9 cellular contexts compared by ENCODE assay signal in genomic region chr3:49813497-49814174, GRCh38. TPM values are rescaled to one million over a fixed set of nuclear protein-coding genes. Genes with fewer than 3 reads are reported as not detected.
DNase-seq lines count a peak whose midpoint lies in the region; ATAC-seq, FAIRE-seq and TF ChIP-seq lines count a peak whose summit lies in the region.
"Had no signal": no experiment of that assay in that cellular context is flagged by ENCODE, and none has a peak within 500 bp of the region (broad histone marks: within the 10 kb centered on the region; RNA-seq: fewer than 3 reads in every experiment).

A gene with protein sequence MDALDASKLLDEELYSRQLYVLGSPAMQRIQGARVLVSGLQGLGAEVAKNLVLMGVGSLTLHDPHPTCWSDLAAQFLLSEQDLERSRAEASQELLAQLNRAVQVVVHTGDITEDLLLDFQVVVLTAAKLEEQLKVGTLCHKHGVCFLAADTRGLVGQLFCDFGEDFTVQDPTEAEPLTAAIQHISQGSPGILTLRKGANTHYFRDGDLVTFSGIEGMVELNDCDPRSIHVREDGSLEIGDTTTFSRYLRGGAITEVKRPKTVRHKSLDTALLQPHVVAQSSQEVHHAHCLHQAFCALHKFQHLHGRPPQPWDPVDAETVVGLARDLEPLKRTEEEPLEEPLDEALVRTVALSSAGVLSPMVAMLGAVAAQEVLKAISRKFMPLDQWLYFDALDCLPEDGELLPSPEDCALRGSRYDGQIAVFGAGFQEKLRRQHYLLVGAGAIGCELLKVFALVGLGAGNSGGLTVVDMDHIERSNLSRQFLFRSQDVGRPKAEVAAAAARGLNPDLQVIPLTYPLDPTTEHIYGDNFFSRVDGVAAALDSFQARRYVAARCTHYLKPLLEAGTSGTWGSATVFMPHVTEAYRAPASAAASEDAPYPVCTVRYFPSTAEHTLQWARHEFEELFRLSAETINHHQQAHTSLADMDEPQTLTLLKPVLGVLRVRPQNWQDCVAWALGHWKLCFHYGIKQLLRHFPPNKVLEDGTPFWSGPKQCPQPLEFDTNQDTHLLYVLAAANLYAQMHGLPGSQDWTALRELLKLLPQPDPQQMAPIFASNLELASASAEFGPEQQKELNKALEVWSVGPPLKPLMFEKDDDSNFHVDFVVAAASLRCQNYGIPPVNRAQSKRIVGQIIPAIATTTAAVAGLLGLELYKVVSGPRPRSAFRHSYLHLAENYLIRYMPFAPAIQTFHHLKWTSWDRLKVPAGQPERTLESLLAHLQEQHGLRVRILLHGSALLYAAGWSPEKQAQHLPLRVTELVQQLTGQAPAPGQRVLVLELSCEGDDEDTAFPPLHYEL (minus strand): TSS chr3:49813953. CDS start chr3:49813787, 166 bp downstream.

- no peaks in the 10 kb centered on the region for H3K9me2 ChIP-seq in Loucy (replicated peaks; ENCODE audit: low read depth, low read length)

- intact Hi-C loops in activated T-helper 1 cell treated with anti-CD3 and anti-CD28 coated beads, Interleukin-12 subunit alpha, Interleukin-12 subunit beta, Interleukin-2, Interleukin-4 antibody, amounts not matched to agents 30 ng/mL and 10 ng/mL and 1 ng/mL, durations not matched to agents 14 hours and 24 hours and 36 hours (cut with micrococcal nuclease), result loop anchor here (1.0 kb wide), 2 partner anchors 10 to 43 kb away; partner anchors contain the start of genes INKA1 and TRAIP
- intact Hi-C loops in pancreas (cut with DNase I), result no loop called here

- H3K9ac ChIP-seq in Loucy (ENCODE audit: low read depth, low read length, poor library complexity, severe bottlenecking), result peak within 1 kb of the TSS; percentile 89

- peak; percentile 81 for ATAC-seq in GM19043 (IDR thresholded peaks at IDR 0.05; ENCODE audit: low read depth, unreplicated experiment)
- peak; percentile 80 to 98 (median 96) for ATAC-seq in pancreas
- no peak for ATAC-seq in GM18517 (IDR thresholded peaks at IDR 0.05; ENCODE audit: unreplicated experiment)
- no peak for ATAC-seq in GM18861 (IDR thresholded peaks at IDR 0.05; ENCODE audit: unreplicated experiment)
- ATAC-seq: HCT116 had no signal

- TF ChIP-seq CTCF in Loucy (conservative IDR thresholded peaks at IDR 0.05; ENCODE audit: low read length), result no peak
- no peak for TF ChIP-seq CTCF in fibroblast of the aortic adventitia (IDR thresholded peaks at IDR 0.05; ENCODE audit: insufficient read depth, low read length)
- TF ChIP-seq CTCF in pancreas (IDR thresholded peaks at IDR 0.05), result no peak

- H3K4me3 ChIP-seq in Loucy (ENCODE audit: low read length, poor library complexity, severe bottlenecking) (peak within 1 kb of the TSS; percentile 79), fibroblast of the aortic adventitia (ENCODE audit: low read depth, low read length) (peak within 1 kb of the TSS; percentile 82), pancreas (peak within 1 kb of the TSS; percentile 2 to 52 (median 22))

- H3K36me3 ChIP-seq in Loucy (ENCODE audit: insufficient read depth, low read length) (no peaks in the 10 kb centered on the region), pancreas (no peaks in the 10 kb centered on the region)

- no peaks in the 10 kb centered on the region for H3K9me3 ChIP-seq in Loucy (ENCODE audit: insufficient read depth, low read depth, low read length)
- H3K9me3 ChIP-seq in pancreas, result no peaks in the 10 kb centered on the region

- H3K36me3 Mint-ChIP-seq in activated T-helper 1 cell treated with anti-CD3 and anti-CD28 coated beads, Interleukin-12 subunit alpha, Interleukin-12 subunit beta, Interleukin-2, Interleukin-4 antibody, amounts not matched to agents 30 ng/mL and 10 ng/mL and 1 ng/mL, durations not matched to agents 14 hours and 24 hours and 36 hours (ENCODE audit: low read depth), result peaks cover 12% of the 10 kb centered on the region

- H3K4me1 ChIP-seq in Loucy (ENCODE audit: insufficient read depth, low read length, poor library complexity, severe bottlenecking), result peaks cover 61% of the 10 kb centered on the region
- peaks cover 0 to 9% (median 0%) of the 10 kb centered on the region in 3 donors for H3K4me1 ChIP-seq in pancreas

- peaks cover 31% of the 10 kb centered on the region for H3K79me2 ChIP-seq in Loucy (ENCODE audit: insufficient read depth, low read length)

- H2AFZ ChIP-seq in Loucy (ENCODE audit: low read length), result peak within 1 kb of the TSS; percentile 79

- DNase-seq in AG08395 (ENCODE audit: low spot score) (peak; percentile 85), fibroblast of the aortic adventitia (ENCODE audit: low read depth) (peak; percentile 81), pancreas (peak in 4 of 6 donors; percentile 57 to 64 (median 61))
- peak; percentile 40 for DNase-seq in activated T-helper 1 cell treated with anti-CD3 and anti-CD28 coated beads, Interleukin-12 subunit alpha, Interleukin-12 subunit beta, Interleukin-2, Interleukin-4 antibody, amounts not matched to agents 30 ng/mL and 10 ng/mL and 1 ng/mL, durations not matched to agents 14 hours and 24 hours and 36 hours (ENCODE audit: low spot score)

- no peaks in the 10 kb centered on the region for H3K9me3 Mint-ChIP-seq in activated T-helper 1 cell treated with anti-CD3 and anti-CD28 coated beads, Interleukin-12 subunit alpha, Interleukin-12 subunit beta, Interleukin-2, Interleukin-4 antibody, amounts not matched to agents 30 ng/mL and 10 ng/mL and 1 ng/mL, durations not matched to agents 14 hours and 24 hours and 36 hours

- peak; percentile 5 for FAIRE-seq in pancreas (lab: Jason Lieb, UNC)

- H3K27me3 ChIP-seq in Loucy (ENCODE audit: insufficient read depth, low read length, poor library complexity, severe bottlenecking) (no peaks in the 10 kb centered on the region), pancreas (no peaks in the 10 kb centered on the region)

- H3K27ac ChIP-seq in pancreas, result peak within 1 kb of the TSS; percentile 5 to 76 (median 64)

- peak within 1 kb of the TSS; percentile 95 for H3K4me2 ChIP-seq in Loucy (ENCODE audit: low read depth, low read length, poor library complexity, severe bottlenecking)

- peaks cover 27% of the 10 kb centered on the region for H3K4me1 Mint-ChIP-seq in activated T-helper 1 cell treated with anti-CD3 and anti-CD28 coated beads, Interleukin-12 subunit alpha, Interleukin-12 subunit beta, Interleukin-2, Interleukin-4 antibody, amounts not matched to agents 30 ng/mL and 10 ng/mL and 1 ng/mL, durations not matched to agents 14 hours and 24 hours and 36 hours (ENCODE audit: low read depth)

- WGBS in pancreas, 2 donors, result 18 to 22% methylated on average over 9 of the region's 9 CpGs

- no peaks in the 10 kb centered on the region for H4K20me1 ChIP-seq in Loucy (ENCODE audit: insufficient read depth, low read length, poor library complexity, severe bottlenecking)

- H3K4me3 Mint-ChIP-seq in activated T-helper 1 cell treated with anti-CD3 and anti-CD28 coated beads, Interleukin-12 subunit alpha, Interleukin-12 subunit beta, Interleukin-2, Interleukin-4 antibody, amounts not matched to agents 30 ng/mL and 10 ng/mL and 1 ng/mL, durations not matched to agents 14 hours and 24 hours and 36 hours, result peak within 1 kb of the TSS; percentile 94

- no peaks in the 10 kb centered on the region for H3F3A ChIP-seq in Loucy (ENCODE audit: low read depth)

- no peaks in the 10 kb centered on the region for H3K27me3 Mint-ChIP-seq in activated T-helper 1 cell treated with anti-CD3 and anti-CD28 coated beads, Interleukin-12 subunit alpha, Interleukin-12 subunit beta, Interleukin-2, Interleukin-4 antibody, amounts not matched to agents 30 ng/mL and 10 ng/mL and 1 ng/mL, durations not matched to agents 14 hours and 24 hours and 36 hours (ENCODE audit: insufficient read depth)

- peak within 1 kb of the TSS; percentile 94 for H3K27ac Mint-ChIP-seq in activated T-helper 1 cell treated with anti-CD3 and anti-CD28 coated beads, Interleukin-12 subunit alpha, Interleukin-12 subunit beta, Interleukin-2, Interleukin-4 antibody, amounts not matched to agents 30 ng/mL and 10 ng/mL and 1 ng/mL, durations not matched to agents 14 hours and 24 hours and 36 hours

RNA-seq across cellular contexts. Expression of the gene that starts here (rescaled TPM):
- 90.3 and 97.5 TPM in 2 replicates for total RNA-seq in activated T-helper 1 cell treated with anti-CD3 and anti-CD28 coated beads, Interleukin-12 subunit alpha, Interleukin-12 subunit beta, Interleukin-2, Interleukin-4 antibody, amounts not matched to agents 30 ng/mL and 10 ng/mL and 1 ng/mL, durations not matched to agents 14 hours and 24 hours and 36 hours
- total RNA-seq in fibroblast of the aortic adventitia (ENCODE audit: low replicate concordance), result 22.8 and 69.4 TPM in 2 replicates
- 10 to 100 TPM; 17.7 to 63.9 (median 28.8) TPM for total RNA-seq in pancreas
- 10 to 100 TPM; 72.9 to 86.2 TPM for polyA plus RNA-seq in pancreas

Comparison
In these comparisons a context has a peak if more than half of its experiments do, and no peak if none do; other contexts are left out.
1. ATAC-seq: peak in GM19043 (single experiment) and pancreas (4 of 4); none in GM18517 (single experiment) and GM18861 (single experiment).
2. H3K4me3 ChIP-seq: peak in every context shown above with its lines; median percentile 82 in fibroblast of the aortic adventitia; 79 in Loucy; 22 in pancreas.
3. Peak in every context shown above with its lines, with median percentiles within 50 percentile points of each other: DNase-seq.